Comparison of ENCODE assay signal across 10 cellular contexts in the genomic region with DNA sequence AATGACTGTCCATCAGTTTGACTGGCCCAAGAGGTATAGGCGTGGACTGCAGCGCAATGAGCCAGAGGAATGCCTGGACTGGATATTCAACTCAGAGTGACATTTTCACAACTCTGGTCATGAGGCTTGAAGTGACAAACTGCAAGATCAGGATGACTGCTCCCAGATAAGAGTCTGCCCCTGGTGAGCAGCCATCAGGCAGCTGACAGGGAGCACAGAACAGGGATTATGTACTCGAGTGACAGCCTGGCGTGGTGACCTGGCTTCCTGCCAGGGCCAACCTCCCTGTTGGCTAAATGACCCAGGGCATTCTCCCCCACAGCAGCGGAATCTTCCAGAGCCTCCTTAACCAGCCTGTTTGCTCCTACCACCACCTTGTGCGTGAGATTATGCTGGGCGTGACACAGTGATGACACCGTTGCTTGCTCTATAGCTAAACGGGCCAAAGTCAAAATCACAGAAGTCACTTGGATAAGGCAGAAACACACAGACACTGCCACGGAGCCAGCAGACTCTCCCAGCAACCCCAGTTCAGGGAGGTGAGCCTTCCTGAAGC.
DNase-seq lines count a peak whose midpoint lies in the region; ATAC-seq and TF ChIP-seq lines count a peak whose summit lies in the region.
"Had no signal": no experiment of that assay in that cellular context is flagged by ENCODE, and none has a peak within 500 bp of the region (broad histone marks: within the 10 kb centered on the region; RNA-seq: fewer than 3 reads in every experiment).

No MANE protein-coding gene starts in this region.

- no peaks in the 10 kb centered on the region for H3K4me1 Mint-ChIP-seq in HFFc6 (ENCODE audit: low read depth)

- no peaks in the 10 kb centered on the region for H3K36me3 ChIP-seq in body of pancreas (replicated peaks in 1 of 2; ENCODE audit: insufficient read depth in 1 of 2, low read depth in 2 of 2)
- no peaks in the 10 kb centered on the region for H3K36me3 ChIP-seq in PC-3 (ENCODE audit: low read depth, low read length)
- H3K36me3 ChIP-seq in ovary, result no peaks in the 10 kb centered on the region

- H3K4me3 ChIP-seq in body of pancreas, result no peak overlapping the region
- H3K4me3 ChIP-seq in PC-3 (ENCODE audit: low read length), result no peak overlapping the region
- no peak overlapping the region for H3K4me3 ChIP-seq in ovary

- H2AFZ ChIP-seq in PC-3 (ENCODE audit: low read length), result no peak overlapping the region

- WGBS in body of pancreas, 2 donors, result 17 to 50% methylated on average over 5 to 10 of the region's 10 CpGs
- 66 to 83% (median 72%) methylated on average over 10 of the region's 10 CpGs for WGBS in ovary, 3 donors

- no peak for TF ChIP-seq EP300 in ovary (IDR thresholded peaks at IDR 0.05)

- H3K9me3 Mint-ChIP-seq in HFFc6, result no peaks in the 10 kb centered on the region; the same call in 1 of the 2 replicates

- H3K36me3 Mint-ChIP-seq in HFFc6 (ENCODE audit: low read depth), result no peaks in the 10 kb centered on the region

- peak; percentile 69 for ATAC-seq in body of pancreas
- no peak for ATAC-seq in GM21737 (IDR thresholded peaks at IDR 0.05; ENCODE audit: unreplicated experiment)
- ATAC-seq in PC-3, result no peak

- no peaks in the 10 kb centered on the region for H3K9me2 ChIP-seq in PC-3 (replicated peaks; ENCODE audit: low read length)

- intact Hi-C loops in body of pancreas (cut with DNase I), result no loop called here
- intact Hi-C loops in PC-3 (cut with micrococcal nuclease), result no loop called here
- intact Hi-C loops in ovary (cut with DNase I), result no loop called here

- H3K27ac ChIP-seq in body of pancreas (peak overlapping the region in 1 of 4 donors; percentile 23), PC-3 (ENCODE audit: low read length) (no peak overlapping the region), ovary (no peak overlapping the region)

- no peak for TF ChIP-seq POLR2A in body of pancreas (IDR thresholded peaks at IDR 0.05)
- no peak for TF ChIP-seq POLR2A in ovary (IDR thresholded peaks at IDR 0.05)

- no TSS peak for BruUV-seq in PC-3 (replicated peaks; lab: Mats Ljungman, UMichigan)

- CTCF ChIA-PET in PC-3 (lab: Charles Lee), result no interaction called here

- TF ChIP-seq CTCF in body of pancreas (IDR thresholded peaks at IDR 0.05) (no peak), HFFc6 (IDR thresholded peaks at IDR 0.05) (no peak), PC-3 (conservative IDR thresholded peaks at IDR 0.05; ENCODE audit: low read depth, low read length) (no peak), ovary (IDR thresholded peaks at IDR 0.05) (no peak)

- H3K4me1 ChIP-seq in body of pancreas, result no peaks in the 10 kb centered on the region
- no peaks in the 10 kb centered on the region for H3K4me1 ChIP-seq in PC-3 (ENCODE audit: insufficient read depth, low read length)
- no peaks in the 10 kb centered on the region for H3K4me1 ChIP-seq in ovary (ENCODE audit: insufficient read depth)

- DNase-seq in COR-L47 (lab: John Stamatoyannopoulos, UW) (peak; percentile 8), NCI-H146 (lab: John Stamatoyannopoulos, UW) (peak; percentile 84), body of pancreas (peak; percentile 44 to 70 (median 60)), mucosa of gallbladder (ENCODE audit: low spot score) (peak; percentile 20), HFFc6 (no peak), PC-3 (no peak), ovary (no peak)
- DNase-seq: GOT3; stimulated activated naive CD4-positive, alpha-beta T cell had no signal

- POLR2A ChIA-PET in PC-3 (lab: Charles Lee; ENCODE audit: unreplicated experiment), result no interaction called here

- no peaks in the 10 kb centered on the region for H3F3A ChIP-seq in PC-3 (ENCODE audit: low read length, unreplicated experiment)

- H3K27me3 ChIP-seq in body of pancreas (no peaks in the 10 kb centered on the region), PC-3 (ENCODE audit: low read length) (no peaks in the 10 kb centered on the region), ovary (no peaks in the 10 kb centered on the region)

- no peaks in the 10 kb centered on the region for H3K9me3 ChIP-seq in body of pancreas
- no peaks in the 10 kb centered on the region for H3K9me3 ChIP-seq in PC-3 (ENCODE audit: low read length)
- no peaks in the 10 kb centered on the region for H3K9me3 ChIP-seq in ovary

- H3K79me2 ChIP-seq in PC-3 (ENCODE audit: low read length), result no peaks in the 10 kb centered on the region

- H3K9ac ChIP-seq in PC-3 (ENCODE audit: low read length), result no peak overlapping the region

- peaks cover 8% of the 10 kb centered on the region for H3K27me3 Mint-ChIP-seq in HFFc6 (ENCODE audit: insufficient read depth)

- H3K4me2 ChIP-seq in PC-3 (ENCODE audit: low read length), result no peak overlapping the region

- H3K4me3 Mint-ChIP-seq in HFFc6, result no peak overlapping the region

- H4K20me1 ChIP-seq in PC-3 (ENCODE audit: low read length), result no peaks in the 10 kb centered on the region

- H3K27ac Mint-ChIP-seq in HFFc6, result no peak overlapping the region

Comparison
In these comparisons a context has a peak if more than half of its experiments do, and no peak if none do; other contexts are left out.
1. DNase-seq: peak in COR-L47 (single experiment), NCI-H146 (single experiment), body of pancreas (4 of 4) and mucosa of gallbladder (single experiment); none in HFFc6 (single experiment), PC-3 (single experiment) and ovary (0 of 5).